ENCODE assay signal across 3 cellular contexts in the genomic region with DNA sequence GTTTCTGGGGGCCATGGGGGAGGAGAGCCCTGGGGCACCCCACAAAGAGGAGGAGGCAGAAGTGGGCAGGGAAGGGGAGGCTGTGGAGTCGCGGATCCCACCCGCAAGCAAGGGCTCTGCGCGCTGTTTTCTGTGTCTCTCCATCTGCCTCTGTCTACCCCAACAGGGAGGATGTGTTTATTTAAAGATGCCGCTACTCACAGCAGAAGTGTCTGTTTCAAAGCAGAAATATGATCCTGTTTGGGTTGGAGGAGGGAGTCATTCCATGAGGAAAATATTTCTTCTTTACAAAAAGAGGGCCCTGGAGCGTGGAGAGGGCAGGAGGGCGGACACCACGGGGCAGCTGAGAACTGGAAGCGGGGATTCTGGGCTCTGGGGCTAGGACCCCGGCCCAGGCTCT. TPM values are rescaled to one million over a fixed set of nuclear protein-coding genes. Genes with fewer than 3 reads are reported as not detected.
DNase-seq lines count a peak whose midpoint lies in the region; ATAC-seq and TF ChIP-seq lines count a peak whose summit lies in the region.
"Not testable (repeated sequence)": the region's sequence is repeated elsewhere in the genome, so short reads cannot be mapped to it uniquely, and the experiment has no call there.
"Had no signal": no experiment of that assay in that cellular context is flagged by ENCODE, and none has a peak within 500 bp of the region (broad histone marks: within the 10 kb centered on the region; RNA-seq: fewer than 3 reads in every experiment).

No MANE protein-coding gene starts in this region.

- TF ChIP-seq POLR2A in IMR-90 (IDR thresholded peaks at IDR 0.05; ENCODE audit: low read depth, low read length) = not testable (repeated sequence)

- H3K27ac ChIP-seq in IMR-90 (ENCODE audit: insufficient read depth, low read length) = not testable (repeated sequence)

- H3K4me2 ChIP-seq in IMR-90 (ENCODE audit: low read depth, low read length) = not testable (repeated sequence)

- H3K9ac ChIP-seq in IMR-90 (ENCODE audit: low read depth, low read length) = not testable (repeated sequence)

- CTCF ChIA-PET in IMR-90 (lab: Yijun Ruan, JAX) = not testable (repeated sequence)

- not testable (repeated sequence) for H2AK9ac ChIP-seq in IMR-90 (replicated peaks; ENCODE audit: low read depth, low read length, poor library complexity)

- H3K23ac ChIP-seq in IMR-90 (ENCODE audit: low read depth, low read length) = not testable (repeated sequence)

- H3K56ac ChIP-seq in IMR-90 (ENCODE audit: extremely low read depth, insufficient read depth, low read length) = not testable (repeated sequence)

- intact Hi-C loops in IMR-90 (cut with micrococcal nuclease); sciatic nerve (cut with DNase I): not testable (repeated sequence)

- H4K20me1 ChIP-seq in IMR-90 (ENCODE audit: insufficient read depth, low read length) = not testable (repeated sequence)

- dilution Hi-C loops in IMR-90 (cut with HindIII; ENCODE audit: low sequenced_read_pairs, unreplicated experiment) = not testable (repeated sequence)

- not testable (repeated sequence) for H3K79me1 ChIP-seq in IMR-90 (ENCODE audit: low read depth in 1 of 2, low read length in 2 of 2)

- H2AK5ac ChIP-seq in IMR-90 (ENCODE audit: low read depth, low read length) = not testable (repeated sequence)

- peak; percentile 90 for ATAC-seq in IMR-90 (ENCODE audit: low read depth)
- peak; percentile 13 for ATAC-seq in sciatic nerve

- H2BK120ac ChIP-seq in IMR-90 (ENCODE audit: low read depth, low read length) = not testable (repeated sequence)

- H2BK15ac ChIP-seq in IMR-90 (ENCODE audit: low read depth, low read length) = not testable (repeated sequence)

- not testable (repeated sequence) for H3K14ac ChIP-seq in IMR-90 (replicated peaks; ENCODE audit: low read depth, low read length)

- not testable (repeated sequence) for H4K5ac ChIP-seq in IMR-90 (ENCODE audit: low read depth, low read length)

- not testable (repeated sequence) for H3K4ac ChIP-seq in IMR-90 (ENCODE audit: low read depth, low read length)

- H2BK20ac ChIP-seq in IMR-90 (ENCODE audit: low read depth, low read length) = not testable (repeated sequence)

- not testable (repeated sequence) for H2AFZ ChIP-seq in IMR-90 (replicated peaks; ENCODE audit: low read length, poor library complexity)

- POLR2A ChIA-PET in IMR-90 (lab: Charles Lee; ENCODE audit: unreplicated experiment) = not testable (repeated sequence)

- TF ChIP-seq CTCF in IMR-90 (conservative IDR thresholded peaks at IDR 0.05; ENCODE audit: low read depth, low read length) = not testable (repeated sequence)

- not testable (repeated sequence) for H3K9me3 ChIP-seq in IMR-90 (ENCODE audit: control insufficient read depth, insufficient read depth, low read length)

- not testable (repeated sequence) for H3K18ac ChIP-seq in IMR-90 (ENCODE audit: low read depth, low read length)

- H3K4me3 ChIP-seq in IMR-90 (ENCODE audit: insufficient read depth, low read depth, low read length) = not testable (repeated sequence)

- TF ChIP-seq RAD21 in IMR-90 (IDR thresholded peaks at IDR 0.05; ENCODE audit: low read length) = not testable (repeated sequence)

- H2BK5ac ChIP-seq in IMR-90 (ENCODE audit: low read depth, low read length, poor library complexity, severe bottlenecking) = not testable (repeated sequence)

- not testable (repeated sequence) for H4K8ac ChIP-seq in IMR-90 (ENCODE audit: low read depth in 2 of 2, low read length in 2 of 2)

- not testable (repeated sequence) for H3K9me1 ChIP-seq in IMR-90 (ENCODE audit: insufficient read depth, low read length)

- not testable (repeated sequence) for H3K36me3 ChIP-seq in IMR-90 (ENCODE audit: control insufficient read depth, insufficient read depth, low read length)

- H4K91ac ChIP-seq in IMR-90 (ENCODE audit: insufficient read depth, low read depth, low read length) = not testable (repeated sequence)

- WGBS in IMR-90 (ENCODE audit: extremely low coverage in 2 of 2, insufficient read length in 1 of 2), 2 experiments = no CpG with 5 or more reads among the region's 11 CpGs

- H3K4me1 ChIP-seq in IMR-90 (ENCODE audit: control insufficient read depth, insufficient read depth, low read length) = not testable (repeated sequence)

- not testable (repeated sequence) for DNase-seq in IMR-90; sciatic nerve (ENCODE audit: low spot score)

- H3K27me3 ChIP-seq in IMR-90 (ENCODE audit: control insufficient read depth, insufficient read depth, low read length) = not testable (repeated sequence)

- not testable (repeated sequence) for BruUV-seq in IMR-90 (replicated peaks; lab: Mats Ljungman, UMichigan)

- in situ Hi-C loops in IMR-90 (cut with MboI; ENCODE audit: low sequenced_read_pairs) = not testable (repeated sequence)

RNA-seq across cellular contexts. Expression of gene SIK1, which starts 25.8 kb away (rescaled TPM):
- total RNA-seq in IMR-90 (2012; rRNA removed) (0.54 and 0.83 TPM in 2 replicates), sciatic nerve (59.9 TPM)
- polyA plus RNA-seq in IMR-90 (2012; rRNA removed) = 1.9 and 4.0 TPM in 2 replicates
- 3.2 and 13.9 TPM in 2 replicates for polyA plus RNA-seq in IMR-90 (2012; cell fraction: cytosol; rRNA removed)
- 88.4 and 235 TPM in 2 replicates for polyA plus RNA-seq in IMR-90 (2012; cell fraction: nucleus; rRNA removed; ENCODE audit: low replicate concordance)
- polyA plus RNA-seq: CD4-positive, alpha-beta memory T cell had no signal

Comparison
In these comparisons a context has a peak if more than half of its experiments do, and no peak if none do; other contexts are left out.
1. RNA of gene SIK1, which starts 25.8 kb away (total RNA-seq): 59.9 TPM in sciatic nerve (single experiment); 0.54 to 0.83 TPM in IMR-90; every median in the first group is over 10 times any median in the second.